Comparison of ENCODE assay signal across 14 cellular contexts in the genomic region with DNA sequence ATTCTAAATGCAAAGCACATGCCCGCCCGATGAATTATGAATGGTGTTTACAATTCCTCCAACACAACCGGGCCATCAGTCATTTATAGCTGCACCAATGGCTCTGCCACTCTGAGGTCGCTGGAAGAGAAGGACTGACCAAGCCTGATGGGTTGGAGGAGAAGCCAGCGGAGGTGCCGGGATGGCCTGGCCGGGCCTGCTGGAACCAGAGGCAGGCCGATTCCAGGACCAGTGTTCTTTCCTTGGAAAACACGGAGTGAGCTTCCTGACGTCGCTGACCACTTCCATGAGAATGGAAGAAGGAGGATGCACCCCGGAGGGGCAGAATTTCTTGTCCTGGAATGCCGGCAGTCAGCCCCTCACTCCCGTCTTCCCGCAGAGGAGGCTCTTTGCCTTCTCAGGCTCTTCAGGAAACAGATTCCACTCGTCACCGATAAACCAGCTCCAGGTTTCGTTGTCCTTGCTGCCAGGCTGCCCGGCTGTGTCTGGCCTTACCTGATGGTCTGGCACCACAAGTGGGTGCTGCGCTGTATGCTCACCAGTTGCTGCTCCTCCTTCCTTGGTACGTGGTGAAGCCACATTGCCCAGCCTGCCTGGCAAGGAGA.
DNase-seq lines count a peak whose midpoint lies in the region; ATAC-seq lines count a peak whose summit lies in the region.
"Had no signal": no experiment of that assay in that cellular context is flagged by ENCODE, and none has a peak within 500 bp of the region (broad histone marks: within the 10 kb centered on the region; RNA-seq: fewer than 3 reads in every experiment).

No MANE protein-coding gene starts in this region.

- no peak overlapping the region for H3K27ac Mint-ChIP-seq in T-helper 17 cell
- H3K27ac Mint-ChIP-seq: CD14-positive monocyte; CD4-positive, alpha-beta memory T cell had no signal

- no peaks in the 10 kb centered on the region for H3K9me3 ChIP-seq in T-helper 17 cell (ENCODE audit: control insufficient read depth, low read length, poor library complexity, severe bottlenecking)
- H3K9me3 ChIP-seq: A549, HAP-1 had no signal

- peaks cover 8% of the 10 kb centered on the region for H3K36me3 Mint-ChIP-seq in T-helper 17 cell (ENCODE audit: low read depth)
- H3K36me3 Mint-ChIP-seq: CD14-positive monocyte; CD4-positive, alpha-beta memory T cell had no signal

- ATAC-seq in T-helper 17 cell, result no peak

- DNase-seq in activated effector memory CD4-positive, alpha-beta T cell treated with anti-CD3 and anti-CD28 coated beads, Interleukin-2, amount 50 U/mL, for 16 hours, result peak; percentile 33
- DNase-seq in activated effector memory CD4-positive, alpha-beta T cell treated with Interleukin-2 at 50 U/mL for 16 hours, result no peak
- DNase-seq in ecto neural progenitor cell (ENCODE audit: low spot score) (peak; percentile 33), islet precursor cell (peak; percentile 46), UCSD-AML1 (lab: John Stamatoyannopoulos, UW; ENCODE audit: unreplicated experiment) (no peak), GOT3 (lab: John Stamatoyannopoulos, UW) (no peak), T-helper 17 cell (no peak)
- DNase-seq: AML-193; CD4-positive, alpha-beta memory T cell; DMS79 treated with DMSO at 0.1 percent for 48 hours; GF-D8 had no signal

- H3K27me3 Mint-ChIP-seq in T-helper 17 cell, result peaks cover 57% of the 10 kb centered on the region

- H3K4me3 Mint-ChIP-seq in T-helper 17 cell, result no peak overlapping the region
- H3K4me3 Mint-ChIP-seq: CD14-positive monocyte; CD4-positive, alpha-beta memory T cell had no signal

- H3K4me1 Mint-ChIP-seq in T-helper 17 cell, result no peaks in the 10 kb centered on the region

Comparison
In these comparisons a context has a peak if more than half of its experiments do, and no peak if none do; other contexts are left out.
1. DNase-seq: peak in activated effector memory CD4-positive, alpha-beta T cell treated with anti-CD3 and anti-CD28 coated beads, Interleukin-2, amount 50 U/mL, for 16 hours (single experiment), ecto neural progenitor cell (single experiment) and islet precursor cell (single experiment); none in activated effector memory CD4-positive, alpha-beta T cell treated with Interleukin-2 at 50 U/mL for 16 hours (single experiment), UCSD-AML1 (single experiment), GOT3 (single experiment) and T-helper 17 cell (0 of 3).